In genomic region chr3:12815078-12815477, GRCh38 we compare ENCODE assay signal across 36 cellular contexts. TPM values are rescaled to one million over a fixed set of nuclear protein-coding genes. Genes with fewer than 3 reads are reported as not detected.
"Had no signal": no experiment of that assay in that cellular context is flagged by ENCODE, and none has a peak within 500 bp of the region (broad histone marks: within the 10 kb centered on the region; RNA-seq: fewer than 3 reads in every experiment).

No MANE protein-coding gene starts in this region.

- H3K36me3 Mint-ChIP-seq: activated CD4-positive, alpha-beta memory T cell treated with anti-CD3 and anti-CD28 coated beads for 36 hours; activated CD8-positive, alpha-beta memory T cell treated with anti-CD3 and anti-CD28 coated beads, Interleukin-2, amount 10 ng/mL, durations not matched to agents 7 days and 5 days; activated naive CD8-positive, alpha-beta T cell treated with anti-CD3 and anti-CD28 coated beads for 36 hours had no signal

- H3K27ac ChIP-seq: adrenal gland, body of pancreas, epithelial cell of prostate, esophagus squamous epithelium, gastroesophageal sphincter had no signal

- H3K27ac Mint-ChIP-seq: activated CD4-positive, alpha-beta memory T cell treated with anti-CD3 and anti-CD28 coated beads for 36 hours; activated CD4-positive, alpha-beta T cell treated with anti-CD3 and anti-CD28 coated beads for 36 hours; activated CD4-positive, alpha-beta T cell treated with anti-CD3 and anti-CD28 coated beads, Interleukin-2, amount 10 ng/mL, durations not matched to agents 24 days and 14 days; activated CD8-positive, alpha-beta memory T cell treated with anti-CD3 and anti-CD28 coated beads, Interleukin-2, amount 10 ng/mL, durations not matched to agents 7 days and 5 days; activated CD8-positive, alpha-beta T cell treated with anti-CD3 and anti-CD28 coated beads, Interleukin-2, amount 10 ng/mL, durations not matched to agents 7 days and 5 days; activated naive CD4-positive, alpha-beta T cell treated with anti-CD3 and anti-CD28 coated beads for 36 hours; activated naive CD4-positive, alpha-beta T cell treated with anti-CD3 and anti-CD28 coated beads, Interleukin-2, amount 50 U/mL, for 24 hours; activated naive CD8-positive, alpha-beta T cell treated with anti-CD3 and anti-CD28 coated beads for 36 hours; activated naive CD8-positive, alpha-beta T cell treated with anti-CD3 and anti-CD28 coated beads, Interleukin-2, amount 50 U/mL, for 24 hours; activated T-helper 1 cell treated with anti-CD3 and anti-CD28 coated beads, Interleukin-12 subunit alpha, Interleukin-12 subunit beta, Interleukin-2, Interleukin-4 antibody, amounts not matched to agents 30 ng/mL and 10 ng/mL and 1 ng/mL, durations not matched to agents 14 hours and 24 hours and 36 hours; activated T-helper 2 cell treated with anti-CD3 and anti-CD28 coated beads, Interferon-gamma antibody, Interleukin-2, Interleukin-4, amounts not matched to agents 10 μg/mL and 5 μg/mL and 100 μg/mL, durations not matched to agents 14 hours and 24 hours and 36 hours; effector memory CD8-positive, alpha-beta T cell had no signal

- H3K9me3 ChIP-seq: adrenal gland, body of pancreas, esophagus squamous epithelium, gastroesophageal sphincter had no signal

- DNase-seq: activated CD4-positive, alpha-beta memory T cell treated with anti-CD3 and anti-CD28 coated beads for 36 hours; activated CD4-positive, alpha-beta T cell treated with anti-CD3 and anti-CD28 coated beads for 36 hours; activated CD4-positive, alpha-beta T cell treated with anti-CD3 and anti-CD28 coated beads, Interleukin-2, amount 10 ng/mL, durations not matched to agents 24 days and 14 days; activated CD4-positive, CD25-positive, alpha-beta regulatory T cell; activated CD4-positive, CD25-positive, alpha-beta regulatory T cell treated with anti-CD3 and anti-CD28 coated beads, Interleukin-2, amount 50 U/mL, for 72 hours; activated CD8-positive, alpha-beta memory T cell treated with anti-CD3 and anti-CD28 coated beads, Interleukin-2, amount 10 ng/mL, durations not matched to agents 7 days and 5 days; activated CD8-positive, alpha-beta memory T cell treated with anti-CD3 and anti-CD28 coated beads, Interleukin-2, amount 50 U/mL, for 4 hours; activated CD8-positive, alpha-beta T cell treated with anti-CD3 and anti-CD28 coated beads, Interleukin-2, amount 10 ng/mL, durations not matched to agents 7 days and 5 days; activated effector memory CD4-positive, alpha-beta T cell treated with anti-CD3 and anti-CD28 coated beads, Interleukin-2, amount 50 U/mL, for 16 hours; activated naive CD4-positive, alpha-beta T cell treated with anti-CD3 and anti-CD28 coated beads for 36 hours; activated naive CD8-positive, alpha-beta T cell treated with anti-CD3 and anti-CD28 coated beads for 36 hours; activated naive CD8-positive, alpha-beta T cell treated with anti-CD3 and anti-CD28 coated beads, Interleukin-2, amount 50 U/mL, for 24 hours; activated T-cell treated with anti-CD3 and anti-CD28 coated beads, Interleukin-2, amount 50 U/mL, for 1 hour; activated T-cell treated with anti-CD3 and anti-CD28 coated beads, Interleukin-2, amount 50 U/mL, for 48 hours; adrenal gland; amygdala; aorta; body of pancreas; cortex of kidney; dermis blood vessel endothelial cell; effector CD4-positive, alpha-beta T cell; effector memory CD8-positive, alpha-beta T cell; esophagus squamous epithelium; foreskin melanocyte; T-helper 2 cell had no signal

- H3K4me3 ChIP-seq: adrenal gland, body of pancreas, esophagus squamous epithelium, gastroesophageal sphincter had no signal

- H3K4me3 Mint-ChIP-seq: activated CD4-positive, alpha-beta memory T cell treated with anti-CD3 and anti-CD28 coated beads for 36 hours; activated CD4-positive, alpha-beta T cell treated with anti-CD3 and anti-CD28 coated beads for 36 hours; activated CD4-positive, alpha-beta T cell treated with anti-CD3 and anti-CD28 coated beads, Interleukin-2, amount 10 ng/mL, durations not matched to agents 24 days and 14 days; activated CD8-positive, alpha-beta memory T cell treated with anti-CD3 and anti-CD28 coated beads, Interleukin-2, amount 10 ng/mL, durations not matched to agents 7 days and 5 days; activated CD8-positive, alpha-beta T cell treated with anti-CD3 and anti-CD28 coated beads, Interleukin-2, amount 10 ng/mL, durations not matched to agents 7 days and 5 days; activated naive CD4-positive, alpha-beta T cell treated with anti-CD3 and anti-CD28 coated beads for 36 hours; activated naive CD4-positive, alpha-beta T cell treated with anti-CD3 and anti-CD28 coated beads, Interleukin-2, amount 50 U/mL, for 24 hours; activated naive CD8-positive, alpha-beta T cell treated with anti-CD3 and anti-CD28 coated beads for 36 hours; activated naive CD8-positive, alpha-beta T cell treated with anti-CD3 and anti-CD28 coated beads, Interleukin-2, amount 50 U/mL, for 24 hours; activated T-helper 1 cell treated with anti-CD3 and anti-CD28 coated beads, Interleukin-12 subunit alpha, Interleukin-12 subunit beta, Interleukin-2, Interleukin-4 antibody, amounts not matched to agents 30 ng/mL and 10 ng/mL and 1 ng/mL, durations not matched to agents 14 hours and 24 hours and 36 hours; effector memory CD8-positive, alpha-beta T cell had no signal

- FAIRE-seq: colon, endothelial cell of umbilical vein had no signal

- H3K4me1 ChIP-seq: body of pancreas had no signal

- H3K27me3 ChIP-seq: adrenal gland, body of pancreas, esophagus squamous epithelium, gastroesophageal sphincter had no signal

- H3K9me3 Mint-ChIP-seq: activated CD4-positive, alpha-beta memory T cell treated with anti-CD3 and anti-CD28 coated beads for 36 hours; activated CD4-positive, alpha-beta T cell treated with anti-CD3 and anti-CD28 coated beads, Interleukin-2, amount 10 ng/mL, durations not matched to agents 24 days and 14 days; activated naive CD4-positive, alpha-beta T cell treated with anti-CD3 and anti-CD28 coated beads for 36 hours; activated naive CD4-positive, alpha-beta T cell treated with anti-CD3 and anti-CD28 coated beads, Interleukin-2, amount 50 U/mL, for 24 hours; activated naive CD8-positive, alpha-beta T cell treated with anti-CD3 and anti-CD28 coated beads for 36 hours; activated naive CD8-positive, alpha-beta T cell treated with anti-CD3 and anti-CD28 coated beads, Interleukin-2, amount 50 U/mL, for 24 hours; activated T-helper 1 cell treated with anti-CD3 and anti-CD28 coated beads, Interleukin-12 subunit alpha, Interleukin-12 subunit beta, Interleukin-2, Interleukin-4 antibody, amounts not matched to agents 30 ng/mL and 10 ng/mL and 1 ng/mL, durations not matched to agents 14 hours and 24 hours and 36 hours; activated T-helper 2 cell treated with anti-CD3 and anti-CD28 coated beads, Interferon-gamma antibody, Interleukin-2, Interleukin-4, amounts not matched to agents 10 μg/mL and 5 μg/mL and 100 μg/mL, durations not matched to agents 14 hours and 24 hours and 36 hours; effector memory CD8-positive, alpha-beta T cell had no signal

- H3K27me3 Mint-ChIP-seq: activated CD4-positive, alpha-beta memory T cell treated with anti-CD3 and anti-CD28 coated beads for 36 hours; activated CD4-positive, alpha-beta T cell treated with anti-CD3 and anti-CD28 coated beads for 36 hours; activated CD4-positive, alpha-beta T cell treated with anti-CD3 and anti-CD28 coated beads, Interleukin-2, amount 10 ng/mL, durations not matched to agents 24 days and 14 days; activated CD8-positive, alpha-beta memory T cell treated with anti-CD3 and anti-CD28 coated beads, Interleukin-2, amount 10 ng/mL, durations not matched to agents 7 days and 5 days; activated naive CD4-positive, alpha-beta T cell treated with anti-CD3 and anti-CD28 coated beads, Interleukin-2, amount 50 U/mL, for 24 hours; activated naive CD8-positive, alpha-beta T cell treated with anti-CD3 and anti-CD28 coated beads for 36 hours; activated naive CD8-positive, alpha-beta T cell treated with anti-CD3 and anti-CD28 coated beads, Interleukin-2, amount 50 U/mL, for 24 hours; effector memory CD8-positive, alpha-beta T cell had no signal

RNA-seq across cellular contexts. Expression of gene TMEM40, which starts 56.0 kb away (rescaled TPM):
- total RNA-seq: activated CD4-positive, alpha-beta memory T cell treated with anti-CD3 and anti-CD28 coated beads for 36 hours; activated CD4-positive, alpha-beta T cell treated with anti-CD3 and anti-CD28 coated beads for 36 hours; activated CD4-positive, alpha-beta T cell treated with anti-CD3 and anti-CD28 coated beads, Interleukin-2, amount 10 ng/mL, durations not matched to agents 24 days and 14 days; activated CD8-positive, alpha-beta memory T cell treated with anti-CD3 and anti-CD28 coated beads for 36 hours; activated CD8-positive, alpha-beta memory T cell treated with anti-CD3 and anti-CD28 coated beads, Interleukin-2, amount 10 ng/mL, durations not matched to agents 7 days and 5 days; activated CD8-positive, alpha-beta T cell treated with anti-CD3 and anti-CD28 coated beads, Interleukin-2, amount 10 ng/mL, durations not matched to agents 7 days and 5 days; activated naive CD4-positive, alpha-beta T cell treated with anti-CD3 and anti-CD28 coated beads for 36 hours; activated naive CD8-positive, alpha-beta T cell treated with anti-CD3 and anti-CD28 coated beads for 36 hours; activated T-helper 1 cell treated with anti-CD3 and anti-CD28 coated beads, Interleukin-12 subunit alpha, Interleukin-12 subunit beta, Interleukin-2, Interleukin-4 antibody, amounts not matched to agents 30 ng/mL and 10 ng/mL and 1 ng/mL, durations not matched to agents 14 hours and 24 hours and 36 hours; activated T-helper 2 cell treated with anti-CD3 and anti-CD28 coated beads, Interferon-gamma antibody, Interleukin-2, Interleukin-4, amounts not matched to agents 10 μg/mL and 5 μg/mL and 100 μg/mL, durations not matched to agents 14 hours and 24 hours and 36 hours; body of pancreas; chondrocyte; dermis blood vessel endothelial cell; endothelial cell of umbilical vein; glomerular endothelial cell; T-helper 1 cell treated with Interleukin-12 subunit alpha and Interleukin-12 subunit beta and Interleukin-4 antibody, amounts not matched to agents 30 ng/mL and 1 ng/mL, for 36 hours had no signal
- polyA plus RNA-seq: endothelial cell of umbilical vein had no signal
